In genomic region chr1:35567947-35568558, GRCh38 we compare ENCODE assay signal across 11 cellular contexts. TPM values are rescaled to one million over a fixed set of nuclear protein-coding genes. Genes with fewer than 3 reads are reported as not detected.
A peak's percentile ranks its signal among the peaks of the same experiment; 100 is the strongest.
DNase-seq lines count a peak whose midpoint lies in the region; TF ChIP-seq lines count a peak whose summit lies in the region.
"Had no signal": no experiment of that assay in that cellular context is flagged by ENCODE, and none has a peak within 500 bp of the region (broad histone marks: within the 10 kb centered on the region; RNA-seq: fewer than 3 reads in every experiment).

No MANE protein-coding gene starts in this region.

- no peaks in the 10 kb centered on the region for H3K9me3 ChIP-seq in PC-9 (ENCODE audit: insufficient read depth, low read depth)
- no peaks in the 10 kb centered on the region for H3K9me3 ChIP-seq in skeletal muscle tissue (ENCODE audit: control insufficient read depth in 3 of 3, low read length in 3 of 3)
- no peaks in the 10 kb centered on the region for H3K9me3 ChIP-seq in tibial nerve
- H3K9me3 ChIP-seq: HAP-1, SJCRH30 had no signal

- H3K27ac ChIP-seq in PC-9 (no peak overlapping the region), skeletal muscle tissue (ENCODE audit: low read depth, low read length) (no peak overlapping the region), tibial nerve (no peak overlapping the region)
- H3K27ac ChIP-seq: SJCRH30 had no signal

- H3K4me1 ChIP-seq in PC-9 (replicated peaks; ENCODE audit: insufficient read depth) (no peaks in the 10 kb centered on the region), skeletal muscle tissue (ENCODE audit: control insufficient read depth in 3 of 3, insufficient read depth in 3 of 3, low read length in 3 of 3) (peaks cover 3 to 18% (median 17%) of the 10 kb centered on the region in 3 donors), tibial nerve (peaks cover 0 to 9% (median 3%) of the 10 kb centered on the region in 4 donors)
- H3K4me1 ChIP-seq: HAP-1 had no signal

- H3K79me2 ChIP-seq in PC-9 (ENCODE audit: low read depth), result no peaks in the 10 kb centered on the region

- peak; percentile 28 for DNase-seq in H7
- no peak for DNase-seq in PC-9
- peak; percentile 5 for DNase-seq in fibroblast of peridontal ligament (ENCODE audit: extremely low read depth)
- no peak for DNase-seq in activated naive CD4-positive, alpha-beta T cell treated with anti-CD3 and anti-CD28 coated beads for 36 hours
- DNase-seq in GOT3 (lab: John Stamatoyannopoulos, UW), result no peak
- no peak for DNase-seq in tibial nerve (ENCODE audit: low spot score in 2 of 2)
- DNase-seq: NCI-H187 treated with DMSO at 0.1 percent for 48 hours had no signal

- no peak for TF ChIP-seq CTCF in PC-9 (conservative IDR thresholded peaks at IDR 0.05)
- no peak for TF ChIP-seq CTCF in tibial nerve (IDR thresholded peaks at IDR 0.05)

- no peak overlapping the region for H3K4me2 ChIP-seq in PC-9

- no peak for TF ChIP-seq EP300 in tibial nerve (IDR thresholded peaks at IDR 0.05)

- H3K9me2 ChIP-seq in PC-9 (ENCODE audit: insufficient read depth), result no peaks in the 10 kb centered on the region

- peaks cover 31% of the 10 kb centered on the region for H3K27me3 ChIP-seq in H7 (ENCODE audit: control insufficient read depth, insufficient read depth, low read length)
- H3K27me3 ChIP-seq in PC-9 (ENCODE audit: insufficient read depth, low read depth), result no peaks in the 10 kb centered on the region
- H3K27me3 ChIP-seq in skeletal muscle tissue (ENCODE audit: control insufficient read depth in 3 of 3, insufficient read depth in 3 of 3, low read length in 3 of 3), result peaks cover 28 to 39% (median 30%) of the 10 kb centered on the region in 3 donors
- H3K27me3 ChIP-seq in tibial nerve, result peaks cover 0 to 25% of the 10 kb centered on the region in 2 donors
- H3K27me3 ChIP-seq: SJCRH30 had no signal

- peaks cover 5% of the 10 kb centered on the region for H3K36me3 ChIP-seq in H7 (replicated peaks; ENCODE audit: control insufficient read depth, insufficient read depth, low read length)
- no peaks in the 10 kb centered on the region for H3K36me3 ChIP-seq in PC-9 (ENCODE audit: low read depth)
- peaks cover 11 to 20% (median 16%) of the 10 kb centered on the region in 3 donors for H3K36me3 ChIP-seq in skeletal muscle tissue (ENCODE audit: control insufficient read depth in 3 of 3, insufficient read depth in 3 of 3, low read length in 3 of 3)
- peaks cover 0 to 46% (median 0%) of the 10 kb centered on the region in 3 donors for H3K36me3 ChIP-seq in tibial nerve

- H3K27me3 Mint-ChIP-seq in activated naive CD4-positive, alpha-beta T cell treated with anti-CD3 and anti-CD28 coated beads for 36 hours (ENCODE audit: low read depth), result peaks cover 6% of the 10 kb centered on the region
- H3K27me3 Mint-ChIP-seq: CD4-positive, CD25-positive, alpha-beta regulatory T cell had no signal

- peaks cover 4% of the 10 kb centered on the region; the same call in 1 of the 2 replicates for H3F3A ChIP-seq in PC-9 (ENCODE audit: insufficient read depth, low read depth)

- H3K4me3 ChIP-seq in H7 (ENCODE audit: insufficient read depth, low read depth, low read length), result no peak overlapping the region
- no peak overlapping the region for H3K4me3 ChIP-seq in PC-9
- no peak overlapping the region for H3K4me3 ChIP-seq in skeletal muscle tissue (ENCODE audit: low read length in 3 of 3)
- H3K4me3 ChIP-seq in tibial nerve, result no peak overlapping the region
- H3K4me3 ChIP-seq: HAP-1, SJCRH30 had no signal

- whole genome bisulfite sequencing in tibial nerve, 2 donors, result 62 to 65% methylated on average over 9 of the region's 9 CpGs

- H3K4me3 Mint-ChIP-seq in activated naive CD4-positive, alpha-beta T cell treated with anti-CD3 and anti-CD28 coated beads for 36 hours, result no peak overlapping the region

- CTCF ChIA-PET in PC-9 (lab: Charles Lee), result interaction anchor here (0.6 to 2.0 kb wide), 5 partner anchors 9 to 159 kb away, joined by 3 to 16 read pairs (median 7); no protein-coding TSS in a partner anchor
- CTCF ChIA-PET in activated naive CD4-positive, alpha-beta T cell treated with anti-CD3 and anti-CD28 coated beads for 36 hours (lab: Charles Lee), result interaction anchor here (0.6 to 5.9 kb wide), 18 partner anchors 10 to 214 kb away, joined by 3 to 147 read pairs (median 5); partner anchors contain the start of gene C1orf216

- TF ChIP-seq POLR2A in tibial nerve (IDR thresholded peaks at IDR 0.05), result no peak

- no peak overlapping the region for H3K27ac Mint-ChIP-seq in activated naive CD4-positive, alpha-beta T cell treated with anti-CD3 and anti-CD28 coated beads for 36 hours

- POLR2A ChIA-PET in PC-9 (lab: Charles Lee; ENCODE audit: unreplicated experiment), result no interaction called here

- TSS peak; percentile 6 for BruUV-seq in PC-9 (replicated peaks; lab: Mats Ljungman, UMichigan)

- H3K9ac ChIP-seq in skeletal muscle tissue (ENCODE audit: low read depth in 1 of 3, low read length in 3 of 3), result peak overlapping the region in 2 of 3 donors; percentile 36 to 40

- H3K4me1 Mint-ChIP-seq in activated naive CD4-positive, alpha-beta T cell treated with anti-CD3 and anti-CD28 coated beads for 36 hours (ENCODE audit: low read depth), result peaks cover 2% of the 10 kb centered on the region

- no peak overlapping the region for H2AFZ ChIP-seq in PC-9

- H3K9me3 Mint-ChIP-seq in activated naive CD4-positive, alpha-beta T cell treated with anti-CD3 and anti-CD28 coated beads for 36 hours, result no peaks in the 10 kb centered on the region

- peaks cover 10% of the 10 kb centered on the region for H4K20me1 ChIP-seq in PC-9 (ENCODE audit: insufficient read depth)

- peaks cover 8% of the 10 kb centered on the region for H3K36me3 Mint-ChIP-seq in activated naive CD4-positive, alpha-beta T cell treated with anti-CD3 and anti-CD28 coated beads for 36 hours (ENCODE audit: low read depth)

- intact Hi-C loops in PC-9 (cut with micrococcal nuclease; ENCODE audit: unreplicated experiment), result no loop called here
- intact Hi-C loops in activated naive CD4-positive, alpha-beta T cell treated with anti-CD3 and anti-CD28 coated beads for 36 hours (cut with micrococcal nuclease), result no loop called here

RNA-seq across cellular contexts. Expression of gene TFAP2E, which starts 5.1 kb away (rescaled TPM):
- total RNA-seq in H7 (2014; rRNA removed; shearing (Covaris generic)), result 0.94 and 2.2 TPM in 2 replicates
- 0.72 and 1.3 TPM in 2 replicates for total RNA-seq in PC-9 (2021)
- 0.52 TPM for total RNA-seq in skeletal muscle tissue
- total RNA-seq in activated naive CD4-positive, alpha-beta T cell treated with anti-CD3 and anti-CD28 coated beads for 36 hours, result under 1 TPM; 0.19 to 0.27 TPM
- 1 to 10 TPM in 2 of 4 donors, under 1 TPM in 2; 0.44 to 3.3 (median 1.2) TPM for total RNA-seq in tibial nerve

RNA-seq across cellular contexts. Expression of gene NCDN, which starts 10.5 kb away (rescaled TPM):
- total RNA-seq in H7 (2014; rRNA removed; shearing (Covaris generic)), result 41.9 and 50.9 TPM in 2 replicates
- total RNA-seq in PC-9 (2021) (26.6 and 28.0 TPM in 2 replicates), skeletal muscle tissue (5.7 TPM), tibial nerve (10 to 100 TPM; 25.9 to 36.9 (median 29.3) TPM)
- 10 to 100 TPM; 12.1 to 13.4 TPM for total RNA-seq in activated naive CD4-positive, alpha-beta T cell treated with anti-CD3 and anti-CD28 coated beads for 36 hours

RNA-seq across cellular contexts. Expression of gene KIAA0319L, which starts 10.8 kb away (rescaled TPM):
- 68.5 and 84.0 TPM in 2 replicates for total RNA-seq in H7 (2014; rRNA removed; shearing (Covaris generic))
- total RNA-seq in PC-9 (2021) (69.1 and 72.0 TPM in 2 replicates), skeletal muscle tissue (18.3 TPM), tibial nerve (100 to 1,000 TPM in 1 of 4 donors, 10 to 100 TPM in 3; 57.0 to 115 (median 70.7) TPM)
- total RNA-seq in activated naive CD4-positive, alpha-beta T cell treated with anti-CD3 and anti-CD28 coated beads for 36 hours, result 10 to 100 TPM; 22.6 to 24.2 TPM

Comparison
In these comparisons a context has a peak if more than half of its experiments do, and no peak if none do; other contexts are left out.
1. DNase-seq: peak in H7 (single experiment) and fibroblast of peridontal ligament (single experiment); none in PC-9 (0 of 2), activated naive CD4-positive, alpha-beta T cell treated with anti-CD3 and anti-CD28 coated beads for 36 hours (single experiment), GOT3 (single experiment) and tibial nerve (0 of 2).